Comparison of ENCODE assay signal across 2 cellular contexts in the genomic region with DNA sequence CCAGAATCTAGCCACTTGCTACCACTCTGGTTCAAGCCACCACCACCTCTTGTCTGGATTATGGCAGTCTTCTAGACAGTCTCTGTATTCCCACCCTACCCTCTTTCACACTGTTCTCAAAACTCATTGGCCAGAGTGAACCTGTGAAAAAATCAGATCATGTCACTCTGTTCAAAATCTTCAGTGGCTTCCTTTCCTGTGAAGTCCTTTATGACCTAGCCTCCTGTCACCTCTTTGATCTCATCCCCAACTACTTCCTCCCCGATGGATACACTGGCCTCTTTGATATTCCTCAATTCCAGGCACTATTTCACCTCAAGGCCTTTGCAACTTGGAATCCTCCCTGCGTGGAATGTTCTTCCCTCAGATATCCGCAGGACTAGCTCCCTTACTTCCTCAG.
TF ChIP-seq lines count a peak whose summit lies in the region.

No MANE protein-coding gene starts in this region.

TF ChIP-seq in HEK293T, 16 proteins besides CTCF, POLR2A, EP300 and RAD21:
- no peak for TF ChIP-seq NFRKB (IDR thresholded peaks at IDR 0.05)
- TF ChIP-seq TARDBP (IDR thresholded peaks at IDR 0.05): no peak
- no peak for TF ChIP-seq CTBP1 (IDR thresholded peaks at IDR 0.05; ENCODE audit: borderline replicate concordance)
- no peak for TF ChIP-seq SUZ12 (IDR thresholded peaks at IDR 0.05)
- TF ChIP-seq L3MBTL2 (conservative IDR thresholded peaks at IDR 0.05): no peak
- no peak for TF ChIP-seq LEF1 (IDR thresholded peaks at IDR 0.05; ENCODE audit: borderline replicate concordance)
- no peak for TF ChIP-seq ZNF384 (IDR thresholded peaks at IDR 0.05)
- TF ChIP-seq SP1 (IDR thresholded peaks at IDR 0.05): no peak
- no peak for TF ChIP-seq FOXM1 (IDR thresholded peaks at IDR 0.05; ENCODE audit: borderline replicate concordance)
- no peak for TF ChIP-seq ARNT (IDR thresholded peaks at IDR 0.05)
- TF ChIP-seq FOXA1 (IDR thresholded peaks at IDR 0.05): no peak
- TF ChIP-seq, protein P1, sequence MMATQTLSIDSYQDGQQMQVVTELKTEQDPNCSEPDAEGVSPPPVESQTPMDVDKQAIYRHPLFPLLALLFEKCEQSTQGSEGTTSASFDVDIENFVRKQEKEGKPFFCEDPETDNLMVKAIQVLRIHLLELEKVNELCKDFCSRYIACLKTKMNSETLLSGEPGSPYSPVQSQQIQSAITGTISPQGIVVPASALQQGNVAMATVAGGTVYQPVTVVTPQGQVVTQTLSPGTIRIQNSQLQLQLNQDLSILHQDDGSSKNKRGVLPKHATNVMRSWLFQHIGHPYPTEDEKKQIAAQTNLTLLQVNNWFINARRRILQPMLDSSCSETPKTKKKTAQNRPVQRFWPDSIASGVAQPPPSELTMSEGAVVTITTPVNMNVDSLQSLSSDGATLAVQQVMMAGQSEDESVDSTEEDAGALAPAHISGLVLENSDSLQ (IDR thresholded peaks at IDR 0.05): no peak
- no peak for TF ChIP-seq BHLHE40 (IDR thresholded peaks at IDR 0.05; ENCODE audit: borderline replicate concordance)
- no peak for TF ChIP-seq FOXK2 (IDR thresholded peaks at IDR 0.05)
- TF ChIP-seq HDGF (IDR thresholded peaks at IDR 0.05; ENCODE audit: borderline replicate concordance): no peak
- no peak for TF ChIP-seq ELF4 (IDR thresholded peaks at IDR 0.05)

TF ChIP-seq in GM23338, 12 proteins besides CTCF, POLR2A, EP300 and RAD21:
- no peak for TF ChIP-seq STAT1 (IDR thresholded peaks at IDR 0.05; ENCODE audit: unreplicated experiment)
- no peak for TF ChIP-seq NANOG (IDR thresholded peaks at IDR 0.05; ENCODE audit: borderline replicate concordance)
- TF ChIP-seq EZH2 (IDR thresholded peaks at IDR 0.05; ENCODE audit: low read depth, unreplicated experiment): no peak
- TF ChIP-seq CREB1 (CRISPR knock-in tag; IDR thresholded peaks at IDR 0.05; ENCODE audit: low read depth): no peak
- no peak for TF ChIP-seq ZNF114 (CRISPR knock-in tag; IDR thresholded peaks at IDR 0.05)
- TF ChIP-seq JUNB (IDR thresholded peaks at IDR 0.05; ENCODE audit: unreplicated experiment): no peak
- TF ChIP-seq, protein P2, sequence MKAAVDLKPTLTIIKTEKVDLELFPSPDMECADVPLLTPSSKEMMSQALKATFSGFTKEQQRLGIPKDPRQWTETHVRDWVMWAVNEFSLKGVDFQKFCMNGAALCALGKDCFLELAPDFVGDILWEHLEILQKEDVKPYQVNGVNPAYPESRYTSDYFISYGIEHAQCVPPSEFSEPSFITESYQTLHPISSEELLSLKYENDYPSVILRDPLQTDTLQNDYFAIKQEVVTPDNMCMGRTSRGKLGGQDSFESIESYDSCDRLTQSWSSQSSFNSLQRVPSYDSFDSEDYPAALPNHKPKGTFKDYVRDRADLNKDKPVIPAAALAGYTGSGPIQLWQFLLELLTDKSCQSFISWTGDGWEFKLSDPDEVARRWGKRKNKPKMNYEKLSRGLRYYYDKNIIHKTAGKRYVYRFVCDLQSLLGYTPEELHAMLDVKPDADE (IDR thresholded peaks at IDR 0.05): no peak
- TF ChIP-seq, protein P3, sequence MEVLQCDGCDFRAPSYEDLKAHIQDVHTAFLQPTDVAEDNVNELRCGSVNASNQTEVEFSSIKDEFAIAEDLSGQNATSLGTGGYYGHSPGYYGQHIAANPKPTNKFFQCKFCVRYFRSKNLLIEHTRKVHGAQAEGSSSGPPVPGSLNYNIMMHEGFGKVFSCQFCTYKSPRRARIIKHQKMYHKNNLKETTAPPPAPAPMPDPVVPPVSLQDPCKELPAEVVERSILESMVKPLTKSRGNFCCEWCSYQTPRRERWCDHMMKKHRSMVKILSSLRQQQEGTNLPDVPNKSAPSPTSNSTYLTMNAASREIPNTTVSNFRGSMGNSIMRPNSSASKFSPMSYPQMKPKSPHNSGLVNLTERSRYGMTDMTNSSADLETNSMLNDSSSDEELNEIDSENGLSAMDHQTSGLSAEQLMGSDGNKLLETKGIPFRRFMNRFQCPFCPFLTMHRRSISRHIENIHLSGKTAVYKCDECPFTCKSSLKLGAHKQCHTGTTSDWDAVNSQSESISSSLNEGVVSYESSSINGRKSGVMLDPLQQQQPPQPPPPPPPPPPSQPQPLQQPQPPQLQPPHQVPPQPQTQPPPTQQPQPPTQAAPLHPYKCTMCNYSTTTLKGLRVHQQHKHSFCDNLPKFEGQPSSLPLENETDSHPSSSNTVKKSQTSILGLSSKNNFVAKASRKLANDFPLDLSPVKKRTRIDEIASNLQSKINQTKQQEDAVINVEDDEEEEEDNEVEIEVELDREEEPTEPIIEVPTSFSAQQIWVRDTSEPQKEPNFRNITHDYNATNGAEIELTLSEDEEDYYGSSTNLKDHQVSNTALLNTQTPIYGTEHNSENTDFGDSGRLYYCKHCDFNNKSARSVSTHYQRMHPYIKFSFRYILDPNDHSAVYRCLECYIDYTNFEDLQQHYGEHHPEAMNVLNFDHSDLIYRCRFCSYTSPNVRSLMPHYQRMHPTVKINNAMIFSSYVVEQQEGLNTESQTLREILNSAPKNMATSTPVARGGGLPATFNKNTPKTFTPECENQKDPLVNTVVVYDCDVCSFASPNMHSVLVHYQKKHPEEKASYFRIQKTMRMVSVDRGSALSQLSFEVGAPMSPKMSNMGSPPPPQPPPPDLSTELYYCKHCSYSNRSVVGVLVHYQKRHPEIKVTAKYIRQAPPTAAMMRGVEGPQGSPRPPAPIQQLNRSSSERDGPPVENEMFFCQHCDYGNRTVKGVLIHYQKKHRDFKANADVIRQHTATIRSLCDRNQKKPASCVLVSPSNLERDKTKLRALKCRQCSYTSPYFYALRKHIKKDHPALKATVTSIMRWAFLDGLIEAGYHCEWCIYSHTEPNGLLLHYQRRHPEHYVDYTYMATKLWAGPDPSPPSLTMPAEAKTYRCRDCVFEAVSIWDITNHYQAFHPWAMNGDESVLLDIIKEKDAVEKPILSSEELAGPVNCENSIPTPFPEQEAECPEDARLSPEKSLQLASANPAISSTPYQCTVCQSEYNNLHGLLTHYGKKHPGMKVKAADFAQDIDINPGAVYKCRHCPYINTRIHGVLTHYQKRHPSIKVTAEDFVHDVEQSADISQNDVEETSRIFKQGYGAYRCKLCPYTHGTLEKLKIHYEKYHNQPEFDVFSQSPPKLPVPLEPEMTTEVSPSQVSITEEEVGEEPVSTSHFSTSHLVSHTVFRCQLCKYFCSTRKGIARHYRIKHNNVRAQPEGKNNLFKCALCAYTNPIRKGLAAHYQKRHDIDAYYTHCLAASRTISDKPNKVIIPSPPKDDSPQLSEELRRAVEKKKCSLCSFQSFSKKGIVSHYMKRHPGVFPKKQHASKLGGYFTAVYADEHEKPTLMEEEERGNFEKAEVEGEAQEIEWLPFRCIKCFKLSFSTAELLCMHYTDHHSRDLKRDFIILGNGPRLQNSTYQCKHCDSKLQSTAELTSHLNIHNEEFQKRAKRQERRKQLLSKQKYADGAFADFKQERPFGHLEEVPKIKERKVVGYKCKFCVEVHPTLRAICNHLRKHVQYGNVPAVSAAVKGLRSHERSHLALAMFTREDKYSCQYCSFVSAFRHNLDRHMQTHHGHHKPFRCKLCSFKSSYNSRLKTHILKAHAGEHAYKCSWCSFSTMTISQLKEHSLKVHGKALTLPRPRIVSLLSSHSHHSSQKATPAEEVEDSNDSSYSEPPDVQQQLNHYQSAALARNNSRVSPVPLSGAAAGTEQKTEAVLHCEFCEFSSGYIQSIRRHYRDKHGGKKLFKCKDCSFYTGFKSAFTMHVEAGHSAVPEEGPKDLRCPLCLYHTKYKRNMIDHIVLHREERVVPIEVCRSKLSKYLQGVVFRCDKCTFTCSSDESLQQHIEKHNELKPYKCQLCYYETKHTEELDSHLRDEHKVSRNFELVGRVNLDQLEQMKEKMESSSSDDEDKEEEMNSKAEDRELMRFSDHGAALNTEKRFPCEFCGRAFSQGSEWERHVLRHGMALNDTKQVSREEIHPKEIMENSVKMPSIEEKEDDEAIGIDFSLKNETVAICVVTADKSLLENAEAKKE (CRISPR knock-in tag; IDR thresholded peaks at IDR 0.05): no peak
- TF ChIP-seq, protein P4, sequence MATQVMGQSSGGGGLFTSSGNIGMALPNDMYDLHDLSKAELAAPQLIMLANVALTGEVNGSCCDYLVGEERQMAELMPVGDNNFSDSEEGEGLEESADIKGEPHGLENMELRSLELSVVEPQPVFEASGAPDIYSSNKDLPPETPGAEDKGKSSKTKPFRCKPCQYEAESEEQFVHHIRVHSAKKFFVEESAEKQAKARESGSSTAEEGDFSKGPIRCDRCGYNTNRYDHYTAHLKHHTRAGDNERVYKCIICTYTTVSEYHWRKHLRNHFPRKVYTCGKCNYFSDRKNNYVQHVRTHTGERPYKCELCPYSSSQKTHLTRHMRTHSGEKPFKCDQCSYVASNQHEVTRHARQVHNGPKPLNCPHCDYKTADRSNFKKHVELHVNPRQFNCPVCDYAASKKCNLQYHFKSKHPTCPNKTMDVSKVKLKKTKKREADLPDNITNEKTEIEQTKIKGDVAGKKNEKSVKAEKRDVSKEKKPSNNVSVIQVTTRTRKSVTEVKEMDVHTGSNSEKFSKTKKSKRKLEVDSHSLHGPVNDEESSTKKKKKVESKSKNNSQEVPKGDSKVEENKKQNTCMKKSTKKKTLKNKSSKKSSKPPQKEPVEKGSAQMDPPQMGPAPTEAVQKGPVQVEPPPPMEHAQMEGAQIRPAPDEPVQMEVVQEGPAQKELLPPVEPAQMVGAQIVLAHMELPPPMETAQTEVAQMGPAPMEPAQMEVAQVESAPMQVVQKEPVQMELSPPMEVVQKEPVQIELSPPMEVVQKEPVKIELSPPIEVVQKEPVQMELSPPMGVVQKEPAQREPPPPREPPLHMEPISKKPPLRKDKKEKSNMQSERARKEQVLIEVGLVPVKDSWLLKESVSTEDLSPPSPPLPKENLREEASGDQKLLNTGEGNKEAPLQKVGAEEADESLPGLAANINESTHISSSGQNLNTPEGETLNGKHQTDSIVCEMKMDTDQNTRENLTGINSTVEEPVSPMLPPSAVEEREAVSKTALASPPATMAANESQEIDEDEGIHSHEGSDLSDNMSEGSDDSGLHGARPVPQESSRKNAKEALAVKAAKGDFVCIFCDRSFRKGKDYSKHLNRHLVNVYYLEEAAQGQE (IDR thresholded peaks at IDR 0.05; ENCODE audit: unreplicated experiment): no peak
- TF ChIP-seq POLR2AphosphoS5 (IDR thresholded peaks at IDR 0.05; ENCODE audit: low read depth): no peak
- no peak for TF ChIP-seq ZNF331 (CRISPR knock-in tag; IDR thresholded peaks at IDR 0.05; ENCODE audit: low read depth)
- no peak for TF ChIP-seq EZH2phosphoT487 (IDR thresholded peaks at IDR 0.05; ENCODE audit: unreplicated experiment)
